Comparison of ENCODE assay signal across 33 cellular contexts in genomic region chr1:101945884-101946283, GRCh38. TPM values are rescaled to one million over a fixed set of nuclear protein-coding genes. Genes with fewer than 3 reads are reported as not detected.
"Had no signal": no experiment of that assay in that cellular context is flagged by ENCODE, and none has a peak within 500 bp of the region (broad histone marks: within the 10 kb centered on the region; RNA-seq: fewer than 3 reads in every experiment).

No MANE protein-coding gene starts in this region.

- H3K4me3 Mint-ChIP-seq: activated CD4-positive, alpha-beta memory T cell treated with anti-CD3 and anti-CD28 coated beads for 36 hours; activated CD4-positive, alpha-beta T cell treated with anti-CD3 and anti-CD28 coated beads, Interleukin-2, amount 10 ng/mL, durations not matched to agents 24 days and 14 days; activated T-cell treated with anti-CD3 and anti-CD28 coated beads, Interleukin-2, amount 50 U/mL, for 24 hours; activated T-helper 17 cell treated with anti-CD3 and anti-CD28 coated beads, Interleukin-2, amount 50 U/mL, for 72 hours; dendritic cell treated with granulocyte-macrophage colony-stimulating factor and Interleukin-4, amounts not matched to agents 40 ng/mL and 50 ng/mL, for 4 days; natural killer cell treated with Interleukin-12 subunit alpha and Interleukin-12 subunit beta and Interleukin-15 and Interleukin-18, amount 100 ng/mL, for 72 hours; T-helper 1 cell treated with Interleukin-12 subunit alpha and Interleukin-12 subunit beta and Interleukin-4 antibody, amounts not matched to agents 30 μg/mL and 1 μg/mL, for 36 hours had no signal

- H3K27me3 Mint-ChIP-seq: activated CD4-positive, alpha-beta memory T cell treated with anti-CD3 and anti-CD28 coated beads for 36 hours; activated CD4-positive, alpha-beta T cell treated with anti-CD3 and anti-CD28 coated beads, Interleukin-2, amount 10 ng/mL, durations not matched to agents 24 days and 14 days; activated T-cell treated with anti-CD3 and anti-CD28 coated beads, Interleukin-2, amount 50 U/mL, for 24 hours; activated T-helper 17 cell treated with anti-CD3 and anti-CD28 coated beads, Interleukin-2, amount 50 U/mL, for 72 hours; dendritic cell treated with granulocyte-macrophage colony-stimulating factor and Interleukin-4, amounts not matched to agents 40 ng/mL and 50 ng/mL, for 4 days; natural killer cell treated with Interleukin-12 subunit alpha and Interleukin-12 subunit beta and Interleukin-15 and Interleukin-18, amount 100 ng/mL, for 72 hours had no signal

- H3K27me3 ChIP-seq: esophagus squamous epithelium, right lobe of liver, testis, transverse colon, uterus had no signal

- H3K36me3 Mint-ChIP-seq: activated CD4-positive, alpha-beta memory T cell treated with anti-CD3 and anti-CD28 coated beads for 36 hours; natural killer cell treated with Interleukin-12 subunit alpha and Interleukin-12 subunit beta and Interleukin-15 and Interleukin-18, amount 100 ng/mL, for 72 hours had no signal

- H3K4me1 ChIP-seq: esophagus squamous epithelium, left ventricle myocardium inferior, right lobe of liver, testis, transverse colon, uterus had no signal

- ATAC-seq: activated CD4-positive, CD25-positive, alpha-beta regulatory T cell treated with anti-CD3 and anti-CD28 coated beads, Interleukin-2, amount 50 U/mL, for 24 hours; activated T-helper 17 cell treated with anti-CD3 and anti-CD28 coated beads, Interleukin-2, amount 50 U/mL, for 72 hours; mucosa of descending colon; natural killer cell treated with Interleukin-12 subunit alpha and Interleukin-12 subunit beta and Interleukin-15 and Interleukin-18, amount 100 ng/mL, for 72 hours; right lobe of liver; stimulated activated naive CD8-positive, alpha-beta T cell treated with anti-CD3 and anti-CD28 coated beads, Interleukin-15, Interleukin-2, amounts not matched to agents 100 U/mL and 50 U/mL, for 24 hours had no signal

- H3K27ac Mint-ChIP-seq: activated CD4-positive, alpha-beta memory T cell treated with anti-CD3 and anti-CD28 coated beads for 36 hours; activated CD4-positive, alpha-beta T cell treated with anti-CD3 and anti-CD28 coated beads, Interleukin-2, amount 10 ng/mL, durations not matched to agents 24 days and 14 days; activated T-cell treated with anti-CD3 and anti-CD28 coated beads, Interleukin-2, amount 50 U/mL, for 24 hours; activated T-helper 17 cell treated with anti-CD3 and anti-CD28 coated beads, Interleukin-2, amount 50 U/mL, for 72 hours; dendritic cell treated with granulocyte-macrophage colony-stimulating factor and Interleukin-4, amounts not matched to agents 40 ng/mL and 50 ng/mL, for 4 days; natural killer cell treated with Interleukin-12 subunit alpha and Interleukin-12 subunit beta and Interleukin-15 and Interleukin-18, amount 100 ng/mL, for 72 hours; T-helper 1 cell treated with Interleukin-12 subunit alpha and Interleukin-12 subunit beta and Interleukin-4 antibody, amounts not matched to agents 30 μg/mL and 1 μg/mL, for 36 hours had no signal

- H3K27ac ChIP-seq: epithelial cell of prostate, esophagus squamous epithelium, left ventricle myocardium inferior, right lobe of liver, testis, transverse colon, uterus, WERI-Rb-1 had no signal

- H3K9me3 ChIP-seq: esophagus squamous epithelium, left ventricle myocardium inferior, mucosa of descending colon, right lobe of liver, testis, transverse colon, uterus had no signal

- H3K4me1 Mint-ChIP-seq: activated CD4-positive, alpha-beta T cell treated with anti-CD3 and anti-CD28 coated beads, Interleukin-2, amount 10 ng/mL, durations not matched to agents 24 days and 14 days; activated T-helper 17 cell treated with anti-CD3 and anti-CD28 coated beads, Interleukin-2, amount 50 U/mL, for 72 hours had no signal

- H3K9me3 Mint-ChIP-seq: activated CD4-positive, alpha-beta T cell treated with anti-CD3 and anti-CD28 coated beads, Interleukin-2, amount 10 ng/mL, durations not matched to agents 24 days and 14 days; dendritic cell treated with granulocyte-macrophage colony-stimulating factor and Interleukin-4, amounts not matched to agents 40 ng/mL and 50 ng/mL, for 4 days; natural killer cell treated with Interleukin-12 subunit alpha and Interleukin-12 subunit beta and Interleukin-15 and Interleukin-18, amount 100 ng/mL, for 72 hours; T-helper 1 cell treated with Interleukin-12 subunit alpha and Interleukin-12 subunit beta and Interleukin-4 antibody, amounts not matched to agents 30 μg/mL and 1 μg/mL, for 36 hours had no signal

- H3K36me3 ChIP-seq: esophagus squamous epithelium, left ventricle myocardium inferior, right lobe of liver, transverse colon, uterus, WERI-Rb-1 had no signal

- H3K4me3 ChIP-seq: esophagus squamous epithelium, left ventricle myocardium inferior, lung, mucosa of descending colon, right lobe of liver, testis, transverse colon, uterus had no signal

- DNase-seq: activated CD4-positive, alpha-beta memory T cell treated with anti-CD3 and anti-CD28 coated beads for 36 hours; activated CD4-positive, alpha-beta T cell treated with anti-CD3 and anti-CD28 coated beads, Interleukin-2, amount 10 ng/mL, durations not matched to agents 24 days and 14 days; activated CD8-positive, alpha-beta memory T cell treated with anti-CD3 and anti-CD28 coated beads, Interleukin-2, amount 50 U/mL, for 4 hours; activated gamma-delta T cell treated with Interleukin-2 at 50 U/mL for 16 hours; activated naive CD4-positive, alpha-beta T cell treated with anti-CD3 and anti-CD28 coated beads, Interleukin-2, amount 50 U/mL, for 16 hours; activated T-cell treated with anti-CD3 and anti-CD28 coated beads, Interleukin-2, amount 50 U/mL, for 24 hours; amniotic stem cell; central memory CD4-positive, alpha-beta T cell; esophagus squamous epithelium; islet precursor cell; left ventricle myocardium inferior; mucosa of descending colon; right lobe of liver; stimulated activated CD4-positive, alpha-beta T cell treated with anti-CD3 and anti-CD28 coated beads, Interleukin-4, amount 100 ng/mL, for 1 hour; stimulated activated naive CD8-positive, alpha-beta T cell treated with anti-CD3 and anti-CD28 coated beads, Interleukin-15, Interleukin-2, amounts not matched to agents 100 U/mL and 50 U/mL, for 24 hours; T-helper 9 cell; testis; transverse colon; uterus; WERI-Rb-1 had no signal

RNA-seq across cellular contexts. Expression of gene OLFM3, which starts 50.8 kb away (rescaled TPM):
- total RNA-seq: activated CD4-positive, alpha-beta memory T cell treated with anti-CD3 and anti-CD28 coated beads for 36 hours; activated CD4-positive, alpha-beta T cell treated with anti-CD3 and anti-CD28 coated beads, Interleukin-2, amount 10 ng/mL, durations not matched to agents 24 days and 14 days; activated CD8-positive, alpha-beta memory T cell treated with anti-CD3 and anti-CD28 coated beads for 36 hours; activated T-helper 17 cell treated with anti-CD3 and anti-CD28 coated beads, Interleukin-2, amount 50 U/mL, for 72 hours; esophagus squamous epithelium; left ventricle myocardium inferior; mesenteric fat pad; myocyte; natural killer cell treated with Interleukin-12 subunit alpha and Interleukin-12 subunit beta and Interleukin-15 and Interleukin-18, amount 100 ng/mL, for 72 hours; osteoblast; posterior vena cava; renal cortical epithelial cell; right lobe of liver had no signal
